ENCODE assay signal across 24 cellular contexts in the genomic region with DNA sequence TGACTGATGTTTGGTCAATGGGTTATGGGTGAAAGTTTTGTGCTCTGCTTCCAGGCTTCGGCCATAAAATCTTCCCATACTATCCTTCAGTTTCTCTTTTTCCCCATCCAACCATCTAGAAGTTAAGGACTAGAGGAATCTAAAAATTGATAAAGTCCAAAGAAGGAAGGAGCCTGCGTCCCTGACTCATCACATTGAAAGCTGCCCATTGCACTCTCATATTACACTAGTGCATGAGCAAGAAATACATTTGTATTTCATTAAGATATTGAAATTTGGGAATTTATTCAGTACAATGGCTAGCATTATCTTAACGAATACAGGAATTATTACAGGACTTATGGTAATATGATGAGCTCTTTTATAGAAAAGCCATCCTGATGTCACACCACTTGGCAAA.
"Had no signal": no experiment of that assay in that cellular context is flagged by ENCODE, and none has a peak within 500 bp of the region (broad histone marks: within the 10 kb centered on the region; RNA-seq: fewer than 3 reads in every experiment).

No MANE protein-coding gene starts in this region.

- H3K36me3 ChIP-seq: lower lobe of right lung, ovary, sigmoid colon, spleen, tibial artery had no signal

- H3K4me1 ChIP-seq: lower lobe of right lung, psoas muscle, spleen, testis had no signal

- H3K9me3 ChIP-seq: lower lobe of right lung, ovary, psoas muscle, sigmoid colon, spleen, testis, tibial artery had no signal

- H3K27me3 ChIP-seq: ovary, sigmoid colon, spleen, testis, tibial artery had no signal

- H3K27ac ChIP-seq: epithelial cell of prostate, lower lobe of right lung, ovary, psoas muscle, sigmoid colon, spleen, testis, tibial artery had no signal

- ATAC-seq: esophagus mucosa; left ventricle myocardium superior; lower lobe of right lung; natural killer cell; psoas muscle; right cardiac atrium; stimulated activated memory B cell treated with anti-CD40 and anti-IgM and Interleukin-4, amounts not matched to agents 10 μg/mL and 1 μg/mL and 100 μg/mL, for 72 hours; stimulated activated naive CD8-positive, alpha-beta T cell treated with anti-CD3 and anti-CD28 coated beads, Interleukin-15, Interleukin-2, amounts not matched to agents 100 U/mL and 50 U/mL, for 24 hours had no signal

- H3K4me3 ChIP-seq: lower lobe of right lung, ovary, psoas muscle, sigmoid colon, skin epidermis, spleen, testis, tibial artery had no signal

- DNase-seq: cerebellar nuclear complex; effector CD8-positive, alpha-beta T cell; endodermal cell; foreskin melanocyte; glutamatergic neuron; left ventricle myocardium superior; lower lobe of right lung; natural killer cell; occipital lobe; ovary; posterior cingulate gyrus; psoas muscle; right cardiac atrium; sigmoid colon; spleen; stimulated activated CD4-positive, alpha-beta T cell treated with anti-CD3 and anti-CD28 coated beads, Interleukin-4, amount 100 ng/mL, for 4 hours; stimulated activated naive CD8-positive, alpha-beta T cell treated with anti-CD3 and anti-CD28 coated beads, Interleukin-15, Interleukin-2, amounts not matched to agents 100 U/mL and 50 U/mL, for 24 hours; substantia nigra; testis; tibial artery had no signal
